ENCODE assay signal across 18 cellular contexts in genomic region chr17:37276475-37276874, GRCh38.
DNase-seq lines count a peak whose midpoint lies in the region; ATAC-seq, FAIRE-seq and TF ChIP-seq lines count a peak whose summit lies in the region.
"Had no signal": no experiment of that assay in that cellular context is flagged by ENCODE, and none has a peak within 500 bp of the region (broad histone marks: within the 10 kb centered on the region; RNA-seq: fewer than 3 reads in every experiment).

No MANE protein-coding gene starts in this region.

- peaks cover 8% of the 10 kb centered on the region for H3K4me1 Mint-ChIP-seq in MCF 10A (ENCODE audit: insufficient read depth, unreplicated experiment)
- no peaks in the 10 kb centered on the region for H3K4me1 Mint-ChIP-seq in central memory CD8-positive, alpha-beta T cell

- no peaks in the 10 kb centered on the region for H3K27me3 Mint-ChIP-seq in MCF 10A (ENCODE audit: insufficient read depth, unreplicated experiment)
- H3K27me3 Mint-ChIP-seq in central memory CD8-positive, alpha-beta T cell = no peaks in the 10 kb centered on the region

- peaks cover 65% of the 10 kb centered on the region for H3K36me3 Mint-ChIP-seq in MCF 10A (ENCODE audit: insufficient read depth, unreplicated experiment)
- peaks cover 7% of the 10 kb centered on the region for H3K36me3 Mint-ChIP-seq in central memory CD8-positive, alpha-beta T cell (ENCODE audit: insufficient read depth)

- intact Hi-C loops in MCF 10A (cut with micrococcal nuclease) (loop anchor here (2.0 kb wide), 1 partner anchor 82 kb away; no protein-coding TSS in a partner anchor), breast epithelium (cut with DNase I; ENCODE audit: low total_unique reads) (no loop called here)

- H3K27me3 ChIP-seq in breast epithelium = no peaks in the 10 kb centered on the region
- H3K27me3 ChIP-seq: uterus had no signal

- no peak overlapping the region for H3K4me3 Mint-ChIP-seq in MCF 10A (ENCODE audit: unreplicated experiment)
- no peak overlapping the region for H3K4me3 Mint-ChIP-seq in central memory CD8-positive, alpha-beta T cell
- H3K4me3 Mint-ChIP-seq: neural crest cell had no signal

- ATAC-seq in central memory CD8-positive, alpha-beta T cell (replicated peaks; ENCODE audit: extremely low read depth, poor library complexity, severe bottlenecking) = no peak
- no peak for ATAC-seq in GM21576 (IDR thresholded peaks at IDR 0.05; ENCODE audit: unreplicated experiment)

- no peak for TF ChIP-seq POLR2A in breast epithelium (IDR thresholded peaks at IDR 0.05)
- no peak for TF ChIP-seq POLR2A in GM12892 (IDR thresholded peaks at IDR 0.05; ENCODE audit: low read depth, low read length)

- no peak overlapping the region for H3K27ac ChIP-seq in breast epithelium
- H3K27ac ChIP-seq: uterus had no signal

- H3K36me3 ChIP-seq in breast epithelium = no peaks in the 10 kb centered on the region
- H3K36me3 ChIP-seq: uterus had no signal

- TF ChIP-seq CTCF in MCF 10A (IDR thresholded peaks at IDR 0.05; ENCODE audit: unreplicated experiment) (no peak), breast epithelium (IDR thresholded peaks at IDR 0.05) (no peak)

- H3K9me3 Mint-ChIP-seq in MCF 10A (ENCODE audit: unreplicated experiment) = no peaks in the 10 kb centered on the region
- no peaks in the 10 kb centered on the region for H3K9me3 Mint-ChIP-seq in central memory CD8-positive, alpha-beta T cell
- H3K9me3 Mint-ChIP-seq: neural crest cell had no signal

- no peaks in the 10 kb centered on the region for H3K9me3 ChIP-seq in breast epithelium
- H3K9me3 ChIP-seq: uterus had no signal

- H3K4me1 ChIP-seq in breast epithelium = no peaks in the 10 kb centered on the region

- no peak overlapping the region for H3K4me3 ChIP-seq in breast epithelium
- H3K4me3 ChIP-seq: uterus had no signal

- CTCF ChIA-PET in MCF 10A (lab: Yijun Ruan, JAX) = interaction anchor here (0.6 to 1.2 kb wide), 4 partner anchors 36 to 97 kb away, joined by 3 to 4 read pairs (median 3); no protein-coding TSS in a partner anchor

- no TSS peak for BruUV-seq in MCF 10A (replicated peaks; lab: Mats Ljungman, UMichigan)

- H3K27ac Mint-ChIP-seq in MCF 10A (ENCODE audit: low read depth, unreplicated experiment) = peak overlapping the region; percentile 46
- peak overlapping the region; percentile 17 for H3K27ac Mint-ChIP-seq in central memory CD8-positive, alpha-beta T cell (ENCODE audit: low read depth)

- peak; percentile 77 for DNase-seq in MCF 10A (ENCODE audit: unreplicated experiment)
- DNase-seq in breast epithelium (ENCODE audit: low spot score in 2 of 2) = no peak
- peak; percentile 63 for DNase-seq in NCI-H226
- DNase-seq in central memory CD8-positive, alpha-beta T cell (ENCODE audit: low spot score in 2 of 2) = no peak
- no peak for DNase-seq in HK-2 (ENCODE audit: unreplicated experiment)
- DNase-seq in NCI-H345 (lab: John Stamatoyannopoulos, UW) = no peak
- DNase-seq in GM12892 (ENCODE audit: insufficient read length) = no peak
- DNase-seq: activated gamma-delta T cell treated with Interleukin-2 at 50 U/mL for 16 hours, GDM1, KG1, midbrain, NCI-H1105, T-helper 1 cell, uterus had no signal

- FAIRE-seq in GM12892 (lab: Jason Lieb, UNC) = no peak
- FAIRE-seq: endometrium, GM12891 had no signal

- POLR2A ChIA-PET in MCF 10A (lab: Yijun Ruan, JAX) = interaction anchor here (0.6 to 1.4 kb wide), 8 partner anchors 10 to 1427 kb away, joined by 3 to 6 read pairs (median 3); no protein-coding TSS in a partner anchor

Comparison
In these comparisons a context has a peak if more than half of its experiments do, and no peak if none do; other contexts are left out.
1. DNase-seq: peak in MCF 10A (single experiment) and NCI-H226 (single experiment); none in breast epithelium (0 of 2), central memory CD8-positive, alpha-beta T cell (0 of 2), HK-2 (single experiment), NCI-H345 (single experiment) and GM12892 (single experiment).